In genomic region chr10:122149607-122150505, GRCh38 we compare ENCODE assay signal across 11 cellular contexts.
A peak's percentile ranks its signal among the peaks of the same experiment; 100 is the strongest.
DNase-seq lines count a peak whose midpoint lies in the region; ATAC-seq and TF ChIP-seq lines count a peak whose summit lies in the region.
"Had no signal": no experiment of that assay in that cellular context is flagged by ENCODE, and none has a peak within 500 bp of the region (broad histone marks: within the 10 kb centered on the region; RNA-seq: fewer than 3 reads in every experiment).

No MANE protein-coding gene starts in this region.

- CTCF ChIA-PET in SK-N-SH (lab: Yijun Ruan, JAX): interaction anchor here (0.6 to 1.5 kb wide), 3 partner anchors 90 to 1712 kb away, joined by 3 read pairs; no protein-coding TSS in a partner anchor

- TF ChIP-seq EP300 in gastroesophageal sphincter (IDR thresholded peaks at IDR 0.05) (no peak), SK-N-SH (IDR thresholded peaks at IDR 0.05; ENCODE audit: borderline replicate concordance in 1 of 2, low read depth in 1 of 2, low read length in 1 of 2) (no peak)

- H3K27me3 ChIP-seq in gastroesophageal sphincter (no peaks in the 10 kb centered on the region), uterus (no peaks in the 10 kb centered on the region), SK-N-SH (ENCODE audit: insufficient read depth) (no peaks in the 10 kb centered on the region)

- DNase-seq in Right ventricle myocardium inferior (ENCODE audit: missing footprints) (peak; percentile 84), cardiac septum (ENCODE audit: low spot score) (no peak), osteocyte (ENCODE audit: extremely low spot score, unreplicated experiment) (no peak), uterus (peak; percentile 46 to 72), SK-N-SH (no peak), HuH-7 (ENCODE audit: low spot score) (no peak)
- DNase-seq: Karpas-422, NCI-H774 had no signal

- H4K20me1 ChIP-seq in SK-N-SH (ENCODE audit: insufficient read depth): no peaks in the 10 kb centered on the region

- no peaks in the 10 kb centered on the region for H3K9me2 ChIP-seq in SK-N-SH

- peaks cover 0 to 3% (median 0%) of the 10 kb centered on the region in 3 donors for H3K9me3 ChIP-seq in gastroesophageal sphincter
- no peaks in the 10 kb centered on the region for H3K9me3 ChIP-seq in uterus
- no peaks in the 10 kb centered on the region for H3K9me3 ChIP-seq in SK-N-SH

- peaks cover 8% of the 10 kb centered on the region for H3F3A ChIP-seq in SK-N-SH (replicated peaks; ENCODE audit: insufficient read depth)

- H3K27ac ChIP-seq in gastroesophageal sphincter (peak overlapping the region; percentile 3 to 87 (median 82)), uterus (peak overlapping the region; percentile 70 to 83), SK-N-SH (ENCODE audit: low read depth in 2 of 2, low read length in 1 of 2) (no peak overlapping the region)

- 31 to 57% methylated on average over 1 to 10 of the region's 40 CpGs for WGBS in gastroesophageal sphincter (ENCODE audit: low coverage in 1 of 2), 2 donors
- WGBS in SK-N-SH (ENCODE audit: low lambda C conversion rate): 97% methylated on average over 16 of the region's 40 CpGs

- H3K4me1 ChIP-seq in gastroesophageal sphincter (peaks cover 0 to 80% (median 33%) of the 10 kb centered on the region in 3 donors), uterus (peaks cover 7 to 8% of the 10 kb centered on the region in 2 donors), SK-N-SH (ENCODE audit: control insufficient read depth in 1 of 2, insufficient read depth in 2 of 2, low read depth in 1 of 2, low read length in 1 of 2) (peaks cover 0 to 23% of the 10 kb centered on the region in 2 experiments; a peak in 2 of 4 replicates)

- peaks cover 6% of the 10 kb centered on the region for H3K9me3 Mint-ChIP-seq in osteocyte (ENCODE audit: unreplicated experiment)
- H3K9me3 Mint-ChIP-seq: stimulated activated effector memory CD8-positive, alpha-beta T cell treated with anti-CD3 and anti-CD28 coated beads, Interleukin-12 subunit alpha, Interleukin-12 subunit beta, amount 100 ng/mL, for 72 hours had no signal

- no peak overlapping the region for H3K4me2 ChIP-seq in SK-N-SH

- H3K36me3 ChIP-seq in gastroesophageal sphincter (peaks cover 0 to 14% of the 10 kb centered on the region in 2 donors), uterus (no peaks in the 10 kb centered on the region), SK-N-SH (replicated peaks in 1 of 2; ENCODE audit: control insufficient read depth in 1 of 2, insufficient read depth in 2 of 2, low read length in 1 of 2) (no peaks in the 10 kb centered on the region)

- H3K27me3 Mint-ChIP-seq in osteocyte (ENCODE audit: unreplicated experiment): no peaks in the 10 kb centered on the region

- ATAC-seq in Right ventricle myocardium inferior (peak; percentile 8), gastroesophageal sphincter (peak; percentile 24), GM18519 (IDR thresholded peaks at IDR 0.05; ENCODE audit: low FRiP score, unreplicated experiment) (no peak)
- ATAC-seq: stimulated activated effector memory CD8-positive, alpha-beta T cell treated with anti-CD3 and anti-CD28 coated beads, Interleukin-12 subunit alpha, Interleukin-12 subunit beta, amount 100 ng/mL, for 72 hours had no signal

- no peak overlapping the region for H3K4me3 Mint-ChIP-seq in osteocyte (ENCODE audit: unreplicated experiment)
- H3K4me3 Mint-ChIP-seq: stimulated activated effector memory CD8-positive, alpha-beta T cell treated with anti-CD3 and anti-CD28 coated beads, Interleukin-12 subunit alpha, Interleukin-12 subunit beta, amount 100 ng/mL, for 72 hours had no signal

- H3K27ac Mint-ChIP-seq in osteocyte (ENCODE audit: unreplicated experiment): peak overlapping the region; percentile 66
- H3K27ac Mint-ChIP-seq: stimulated activated effector memory CD8-positive, alpha-beta T cell treated with anti-CD3 and anti-CD28 coated beads, Interleukin-12 subunit alpha, Interleukin-12 subunit beta, amount 100 ng/mL, for 72 hours had no signal

- no peaks in the 10 kb centered on the region for H3K79me2 ChIP-seq in SK-N-SH (ENCODE audit: insufficient read depth)

- POLR2A ChIA-PET in SK-N-SH (lab: Yijun Ruan, JAX): interaction anchor here (0.9 kb wide), 1 partner anchor 13 kb away, joined by 4 read pairs; no protein-coding TSS in a partner anchor

- H3K9ac ChIP-seq in SK-N-SH: no peak overlapping the region

- no peak for TF ChIP-seq RAD21 in SK-N-SH (IDR thresholded peaks at IDR 0.05; ENCODE audit: low read length)

- no peak overlapping the region for H2AFZ ChIP-seq in SK-N-SH (ENCODE audit: low read depth)

- intact Hi-C loops in Right ventricle myocardium inferior (cut with DNase I): no loop called here
- intact Hi-C loops in cardiac septum (cut with DNase I): no loop called here
- intact Hi-C loops in uterus (cut with DNase I; ENCODE audit: low total_unique reads): loop anchor here (5.0 kb wide), 1 partner anchor 83 kb away; no protein-coding TSS in a partner anchor

- peaks cover 36% of the 10 kb centered on the region for H3K36me3 Mint-ChIP-seq in osteocyte (ENCODE audit: unreplicated experiment)
- H3K36me3 Mint-ChIP-seq: stimulated activated effector memory CD8-positive, alpha-beta T cell treated with anti-CD3 and anti-CD28 coated beads, Interleukin-12 subunit alpha, Interleukin-12 subunit beta, amount 100 ng/mL, for 72 hours had no signal

- TF ChIP-seq CTCF in gastroesophageal sphincter (IDR thresholded peaks at IDR 0.05) (no peak), osteocyte (IDR thresholded peaks at IDR 0.05) (no peak), uterus (IDR thresholded peaks at IDR 0.05) (no peak), SK-N-SH (IDR thresholded peaks at IDR 0.05) (no peak)

- no peak for TF ChIP-seq POLR2A in gastroesophageal sphincter (IDR thresholded peaks at IDR 0.05)
- no peak for TF ChIP-seq POLR2A in uterus (IDR thresholded peaks at IDR 0.05)

- H3K4me1 Mint-ChIP-seq in osteocyte (ENCODE audit: unreplicated experiment): peaks cover 55% of the 10 kb centered on the region
- H3K4me1 Mint-ChIP-seq: stimulated activated effector memory CD8-positive, alpha-beta T cell treated with anti-CD3 and anti-CD28 coated beads, Interleukin-12 subunit alpha, Interleukin-12 subunit beta, amount 100 ng/mL, for 72 hours had no signal

- H3K4me3 ChIP-seq in gastroesophageal sphincter (peak overlapping the region in 1 of 2 donors; percentile 30), uterus (peak overlapping the region; percentile 7 to 12), SK-N-SH (ENCODE audit: low read depth in 2 of 2, low read length in 1 of 2) (no peak overlapping the region)

TF ChIP-seq in SK-N-SH, 30 proteins besides CTCF, POLR2A, EP300 and RAD21 (continues in another document):
- TF ChIP-seq, protein P1, sequence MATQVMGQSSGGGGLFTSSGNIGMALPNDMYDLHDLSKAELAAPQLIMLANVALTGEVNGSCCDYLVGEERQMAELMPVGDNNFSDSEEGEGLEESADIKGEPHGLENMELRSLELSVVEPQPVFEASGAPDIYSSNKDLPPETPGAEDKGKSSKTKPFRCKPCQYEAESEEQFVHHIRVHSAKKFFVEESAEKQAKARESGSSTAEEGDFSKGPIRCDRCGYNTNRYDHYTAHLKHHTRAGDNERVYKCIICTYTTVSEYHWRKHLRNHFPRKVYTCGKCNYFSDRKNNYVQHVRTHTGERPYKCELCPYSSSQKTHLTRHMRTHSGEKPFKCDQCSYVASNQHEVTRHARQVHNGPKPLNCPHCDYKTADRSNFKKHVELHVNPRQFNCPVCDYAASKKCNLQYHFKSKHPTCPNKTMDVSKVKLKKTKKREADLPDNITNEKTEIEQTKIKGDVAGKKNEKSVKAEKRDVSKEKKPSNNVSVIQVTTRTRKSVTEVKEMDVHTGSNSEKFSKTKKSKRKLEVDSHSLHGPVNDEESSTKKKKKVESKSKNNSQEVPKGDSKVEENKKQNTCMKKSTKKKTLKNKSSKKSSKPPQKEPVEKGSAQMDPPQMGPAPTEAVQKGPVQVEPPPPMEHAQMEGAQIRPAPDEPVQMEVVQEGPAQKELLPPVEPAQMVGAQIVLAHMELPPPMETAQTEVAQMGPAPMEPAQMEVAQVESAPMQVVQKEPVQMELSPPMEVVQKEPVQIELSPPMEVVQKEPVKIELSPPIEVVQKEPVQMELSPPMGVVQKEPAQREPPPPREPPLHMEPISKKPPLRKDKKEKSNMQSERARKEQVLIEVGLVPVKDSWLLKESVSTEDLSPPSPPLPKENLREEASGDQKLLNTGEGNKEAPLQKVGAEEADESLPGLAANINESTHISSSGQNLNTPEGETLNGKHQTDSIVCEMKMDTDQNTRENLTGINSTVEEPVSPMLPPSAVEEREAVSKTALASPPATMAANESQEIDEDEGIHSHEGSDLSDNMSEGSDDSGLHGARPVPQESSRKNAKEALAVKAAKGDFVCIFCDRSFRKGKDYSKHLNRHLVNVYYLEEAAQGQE (IDR thresholded peaks at IDR 0.05; ENCODE audit: low read depth, low read length): no peak
- TF ChIP-seq ELF1 (IDR thresholded peaks at IDR 0.05): no peak
- no peak for TF ChIP-seq NFIC (IDR thresholded peaks at IDR 0.05; ENCODE audit: borderline replicate concordance)
- TF ChIP-seq SMC3 (IDR thresholded peaks at IDR 0.05; ENCODE audit: low read depth, low read length): no peak
- no peak for TF ChIP-seq GATA2 (CRISPR knock-in tag; IDR thresholded peaks at IDR 0.05)
- no peak for TF ChIP-seq MAX (IDR thresholded peaks at IDR 0.05; ENCODE audit: low read depth)
- TF ChIP-seq GABPA (IDR thresholded peaks at IDR 0.05; ENCODE audit: low read depth): no peak
- no peak for TF ChIP-seq MXI1 (IDR thresholded peaks at IDR 0.05; ENCODE audit: low read depth, low read length)
- TF ChIP-seq FOSL2 (IDR thresholded peaks at IDR 0.05; ENCODE audit: borderline replicate concordance, low read depth): no peak
- TF ChIP-seq SIN3A (IDR thresholded peaks at IDR 0.05; ENCODE audit: borderline replicate concordance, low read depth, low read length): no peak
- no peak for TF ChIP-seq PBX3 (IDR thresholded peaks at IDR 0.05)
- no peak for TF ChIP-seq FOXM1 (IDR thresholded peaks at IDR 0.05; ENCODE audit: low read depth)
- no peak for TF ChIP-seq JUND (IDR thresholded peaks at IDR 0.05)

Comparison
In these comparisons a context has a peak if more than half of its experiments do, and no peak if none do; other contexts are left out.
1. DNase-seq: peak in Right ventricle myocardium inferior (single experiment) and uterus (2 of 2); none in cardiac septum (single experiment), osteocyte (single experiment), SK-N-SH (single experiment) and HuH-7 (single experiment).
2. H3K27ac ChIP-seq: peak in gastroesophageal sphincter (4 of 4) and uterus (2 of 2); none in SK-N-SH (0 of 2).
3. H3K4me3 ChIP-seq: peak in uterus (2 of 2); none in SK-N-SH (0 of 2).